Comparison of ENCODE assay signal across 21 cellular contexts in genomic region chr1:221328371-221328770, GRCh38.
"Had no signal": no experiment of that assay in that cellular context is flagged by ENCODE, and none has a peak within 500 bp of the region (broad histone marks: within the 10 kb centered on the region; RNA-seq: fewer than 3 reads in every experiment).

No MANE protein-coding gene starts in this region.

- H3K4me3 ChIP-seq: lower lobe of right lung, neural progenitor cell, right lobe of liver, smooth muscle cell, suprapubic skin, transverse colon, upper lobe of right lung, uterus had no signal

- FAIRE-seq: colon, frontal cortex, keratinocyte had no signal

- DNase-seq: effector CD8-positive, alpha-beta T cell; endodermal cell; head of caudate nucleus; lower lobe of right lung; naive thymus-derived CD4-positive, alpha-beta T cell; stimulated activated CD4-positive, alpha-beta T cell treated with anti-CD3 and anti-CD28 coated beads, Interleukin-12 subunit alpha, Interleukin-12 subunit beta, amount 100 ng/mL, for 4 hours; stimulated activated CD4-positive, alpha-beta T cell treated with anti-CD3 and anti-CD28 coated beads, Interleukin-1b, Interleukin-23, amount 100 ng/mL, for 48 hours; stimulated activated CD4-positive, alpha-beta T cell treated with anti-CD3 and anti-CD28 coated beads, Interleukin-4, amount 100 ng/mL, for 1 hour; stimulated activated CD8-positive, alpha-beta memory T cell treated with anti-CD3 and anti-CD28 coated beads, Interleukin-4, amount 100 ng/mL, for 48 hours; stimulated activated naive CD4-positive, alpha-beta T cell; stimulated activated naive CD8-positive, alpha-beta T cell treated with anti-CD3 and anti-CD28 coated beads, Interleukin-15, amount 100 ng/mL, for 72 hours; transverse colon; upper lobe of right lung; uterus had no signal
